In genomic region chr4:113801882-113802281, GRCh38 we compare ENCODE assay signal across 8 cellular contexts.
"Had no signal": no experiment of that assay in that cellular context is flagged by ENCODE, and none has a peak within 500 bp of the region (broad histone marks: within the 10 kb centered on the region; RNA-seq: fewer than 3 reads in every experiment).

No MANE protein-coding gene starts in this region.

- H3K4me3 ChIP-seq: K562 had no signal

- H3K27ac ChIP-seq: HL-60, KMS-11 had no signal

- H3K9ac ChIP-seq: KMS-11 had no signal

- H3K4me2 ChIP-seq: KMS-11 had no signal

- DNase-seq: IMR-90, KBM-7, KG1 had no signal

- FAIRE-seq: HepG2, HTR-8/SVneo, K562 had no signal
